ENCODE assay signal across 1 cellular context in the genomic region with DNA sequence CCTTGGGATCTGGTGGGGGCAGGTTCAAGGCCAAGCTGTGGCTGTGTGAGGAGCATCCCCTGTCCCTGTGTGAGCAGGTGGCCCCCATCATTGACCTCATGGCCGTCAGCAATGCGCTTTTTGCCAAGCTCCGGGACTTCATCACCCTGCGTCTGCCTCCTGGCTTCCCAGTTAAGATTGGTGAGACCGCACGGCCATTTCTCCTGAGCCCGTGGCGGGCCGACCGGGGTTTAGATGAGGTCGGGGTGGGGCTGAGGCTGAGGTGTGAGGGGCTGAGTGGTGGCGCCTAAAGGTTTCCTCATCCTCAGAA.
A peak's percentile ranks its signal among the peaks of the same experiment; 100 is the strongest.
TF ChIP-seq lines count a peak whose summit lies in the region.

No MANE protein-coding gene starts in this region.

TF ChIP-seq in HepG2, 621 proteins besides CTCF, POLR2A, EP300 and RAD21:
- TF ChIP-seq, protein P1, sequence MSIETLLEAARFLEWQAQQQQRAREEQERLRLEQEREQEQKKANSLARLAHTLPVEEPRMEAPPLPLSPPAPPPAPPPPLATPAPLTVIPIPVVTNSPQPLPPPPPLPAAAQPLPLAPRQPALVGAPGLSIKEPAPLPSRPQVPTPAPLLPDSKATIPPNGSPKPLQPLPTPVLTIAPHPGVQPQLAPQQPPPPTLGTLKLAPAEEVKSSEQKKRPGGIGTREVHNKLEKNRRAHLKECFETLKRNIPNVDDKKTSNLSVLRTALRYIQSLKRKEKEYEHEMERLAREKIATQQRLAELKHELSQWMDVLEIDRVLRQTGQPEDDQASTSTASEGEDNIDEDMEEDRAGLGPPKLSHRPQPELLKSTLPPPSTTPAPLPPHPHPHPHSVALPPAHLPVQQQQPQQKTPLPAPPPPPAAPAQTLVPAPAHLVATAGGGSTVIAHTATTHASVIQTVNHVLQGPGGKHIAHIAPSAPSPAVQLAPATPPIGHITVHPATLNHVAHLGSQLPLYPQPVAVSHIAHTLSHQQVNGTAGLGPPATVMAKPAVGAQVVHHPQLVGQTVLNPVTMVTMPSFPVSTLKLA (IDR thresholded peaks at IDR 0.05), result peak; percentile 82
- TF ChIP-seq, protein P2, sequence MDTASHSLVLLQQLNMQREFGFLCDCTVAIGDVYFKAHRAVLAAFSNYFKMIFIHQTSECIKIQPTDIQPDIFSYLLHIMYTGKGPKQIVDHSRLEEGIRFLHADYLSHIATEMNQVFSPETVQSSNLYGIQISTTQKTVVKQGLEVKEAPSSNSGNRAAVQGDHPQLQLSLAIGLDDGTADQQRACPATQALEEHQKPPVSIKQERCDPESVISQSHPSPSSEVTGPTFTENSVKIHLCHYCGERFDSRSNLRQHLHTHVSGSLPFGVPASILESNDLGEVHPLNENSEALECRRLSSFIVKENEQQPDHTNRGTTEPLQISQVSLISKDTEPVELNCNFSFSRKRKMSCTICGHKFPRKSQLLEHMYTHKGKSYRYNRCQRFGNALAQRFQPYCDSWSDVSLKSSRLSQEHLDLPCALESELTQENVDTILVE (CRISPR knock-in tag; IDR thresholded peaks at IDR 0.05), result no peak
